Comparison of ENCODE assay signal across 8 cellular contexts in the genomic region with DNA sequence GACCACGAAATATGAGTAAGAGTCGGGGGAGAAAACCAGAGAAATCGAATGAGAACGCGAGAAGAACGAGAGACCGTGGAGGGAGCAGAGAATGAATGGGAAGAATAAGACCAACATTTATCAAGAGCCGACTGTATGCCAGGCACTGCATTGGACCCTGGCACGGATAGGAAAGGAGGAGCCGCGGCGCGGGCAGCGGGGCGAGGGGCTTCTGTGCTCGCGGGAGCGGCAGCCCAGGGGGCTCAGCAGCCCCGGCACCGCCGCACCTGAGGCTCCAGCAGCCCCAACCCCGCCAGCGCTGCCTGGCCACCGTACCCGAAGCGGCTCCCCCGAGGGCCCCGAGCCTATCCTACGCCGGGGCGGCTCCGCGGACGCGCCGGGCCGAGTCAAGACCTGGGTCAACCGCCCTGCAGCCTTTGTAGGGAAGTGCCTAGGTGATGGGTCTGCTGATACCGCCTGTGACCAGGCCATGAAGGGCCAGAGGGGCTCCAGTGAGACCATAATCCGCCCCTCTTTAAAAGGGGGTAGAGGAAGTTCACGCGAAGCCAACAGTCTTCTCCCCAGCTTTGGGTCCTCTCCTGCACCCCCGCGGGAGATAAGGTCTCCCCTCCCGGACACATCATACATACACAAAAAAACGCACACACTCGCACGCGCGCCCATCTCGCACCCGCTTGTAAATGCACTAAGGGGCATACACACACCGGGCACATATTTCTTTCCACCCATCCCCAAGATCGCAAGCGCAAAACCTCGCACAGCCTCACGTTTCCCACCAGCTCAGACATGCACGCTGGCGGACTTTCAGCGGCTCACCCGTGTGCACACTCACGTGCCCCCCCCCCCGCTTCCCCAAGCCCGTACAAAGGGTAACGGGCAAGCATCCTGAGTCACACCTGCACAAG. TPM values are rescaled to one million over a fixed set of nuclear protein-coding genes. Genes with fewer than 3 reads are reported as not detected.
A peak's percentile ranks its signal among the peaks of the same experiment; 100 is the strongest.
DNase-seq lines count a peak whose midpoint lies in the region; ATAC-seq and TF ChIP-seq lines count a peak whose summit lies in the region.

No MANE protein-coding gene starts in this region.

- H3K27ac ChIP-seq in ACC112 (ENCODE audit: low read depth, low read length): no peak overlapping the region

- peak; percentile 17 for ATAC-seq in HG03045 (IDR thresholded peaks at IDR 0.05; ENCODE audit: unreplicated experiment)
- ATAC-seq in GM18502 (IDR thresholded peaks at IDR 0.05; ENCODE audit: poor library complexity, unreplicated experiment): no peak
- ATAC-seq in GM19463 (IDR thresholded peaks at IDR 0.05; ENCODE audit: unreplicated experiment): no peak
- no peak for ATAC-seq in GM21528 (IDR thresholded peaks at IDR 0.05; ENCODE audit: low FRiP score, unreplicated experiment)

- H2AFZ ChIP-seq in ACC112 (ENCODE audit: low read length, unreplicated experiment): peak overlapping the region; percentile 58

- peak overlapping the region; percentile 60 for H3K4me3 ChIP-seq in ACC112 (ENCODE audit: low read depth, low read length)
- peak overlapping the region; percentile 29 for H3K4me3 ChIP-seq in fibroblast of the aortic adventitia (ENCODE audit: low read depth, low read length)
- peak overlapping the region; percentile 52 for H3K4me3 ChIP-seq in skeletal muscle cell (ENCODE audit: low read depth, low read length)

- TF ChIP-seq CTCF in fibroblast of the aortic adventitia (IDR thresholded peaks at IDR 0.05; ENCODE audit: insufficient read depth, low read length): no peak

- no peaks in the 10 kb centered on the region for H3K36me3 ChIP-seq in ACC112 (ENCODE audit: insufficient read depth, low read length)

- H3K4me1 ChIP-seq in ACC112 (ENCODE audit: control insufficient read depth, insufficient read depth, low read length, unreplicated experiment): peaks cover 6% of the 10 kb centered on the region

- peak; percentile 27 for DNase-seq in activated CD4-positive, alpha-beta T cell treated with anti-CD3 and anti-CD28 coated beads, Interleukin-2, amount 50 U/mL, for 1 hour
- DNase-seq in fibroblast of the aortic adventitia (ENCODE audit: low read depth) (no peak), skeletal muscle cell (ENCODE audit: low read depth) (no peak)

- no peaks in the 10 kb centered on the region for H3K79me2 ChIP-seq in ACC112 (ENCODE audit: control insufficient read depth, insufficient read depth, low read length, unreplicated experiment)

- H3K27me3 ChIP-seq in ACC112 (ENCODE audit: insufficient read depth, low read length): peaks cover 48% of the 10 kb centered on the region

RNA-seq across cellular contexts. Expression of a gene that starts 1.0 kb away (rescaled TPM):
- 0.09 and 0.90 TPM in 2 replicates for total RNA-seq in fibroblast of the aortic adventitia (ENCODE audit: low replicate concordance)

RNA-seq across cellular contexts. Expression of a gene that starts 32.4 kb away (rescaled TPM):
- total RNA-seq in fibroblast of the aortic adventitia (ENCODE audit: low replicate concordance): 44.3 and 74.3 TPM in 2 replicates

RNA-seq across cellular contexts. Expression of a gene that starts 56.1 kb away (rescaled TPM):
- total RNA-seq in fibroblast of the aortic adventitia (ENCODE audit: low replicate concordance): 11.4 and 15.3 TPM in 2 replicates
